19 cellular contexts compared by ENCODE assay signal in genomic region chr9:124693403-124693802, GRCh38.
"Had no signal": no experiment of that assay in that cellular context is flagged by ENCODE, and none has a peak within 500 bp of the region (broad histone marks: within the 10 kb centered on the region; RNA-seq: fewer than 3 reads in every experiment).

No MANE protein-coding gene starts in this region.

- H3K9me3 ChIP-seq: esophagus squamous epithelium, mucosa of descending colon, testis had no signal

- H3K4me1 ChIP-seq: esophagus squamous epithelium, testis had no signal

- H3K27ac Mint-ChIP-seq: activated CD8-positive, alpha-beta memory T cell treated with anti-CD3 and anti-CD28 coated beads, Interleukin-2, amount 10 ng/mL, durations not matched to agents 7 days and 5 days; activated T-cell treated with anti-CD3 and anti-CD28 coated beads, Interleukin-2, amount 50 U/mL, for 24 hours; naive thymus-derived CD8-positive, alpha-beta T cell; stimulated activated naive CD8-positive, alpha-beta T cell treated with anti-CD3 and anti-CD28 coated beads, Interleukin-15, amount 100 ng/mL, for 72 hours had no signal

- H3K4me1 Mint-ChIP-seq: activated CD8-positive, alpha-beta memory T cell treated with anti-CD3 and anti-CD28 coated beads, Interleukin-2, amount 10 ng/mL, durations not matched to agents 7 days and 5 days; naive thymus-derived CD8-positive, alpha-beta T cell; stimulated activated naive CD8-positive, alpha-beta T cell treated with anti-CD3 and anti-CD28 coated beads, Interleukin-15, amount 100 ng/mL, for 72 hours had no signal

- H3K36me3 Mint-ChIP-seq: activated CD8-positive, alpha-beta memory T cell treated with anti-CD3 and anti-CD28 coated beads, Interleukin-2, amount 10 ng/mL, durations not matched to agents 7 days and 5 days; naive thymus-derived CD8-positive, alpha-beta T cell had no signal

- DNase-seq: activated CD4-positive, alpha-beta T cell treated with anti-CD3 and anti-CD28 coated beads, Interleukin-2, amount 50 U/mL, for 48 hours; activated CD4-positive, CD25-positive, alpha-beta regulatory T cell treated with anti-CD3 and anti-CD28 coated beads, Interleukin-2, amount 50 U/mL, for 72 hours; activated CD8-positive, alpha-beta memory T cell treated with anti-CD3 and anti-CD28 coated beads, Interleukin-2, amount 10 ng/mL, durations not matched to agents 7 days and 5 days; activated gamma-delta T cell; activated T-cell treated with anti-CD3 and anti-CD28 coated beads, Interleukin-2, amount 50 U/mL, for 24 hours; aorta; esophagus squamous epithelium; foreskin fibroblast; glutamatergic neuron; immature natural killer cell; left cardiac atrium; mucosa of descending colon; naive thymus-derived CD8-positive, alpha-beta T cell; occipital lobe; stimulated activated CD4-positive, alpha-beta T cell treated with anti-CD3 and anti-CD28 coated beads, Interleukin-4, amount 100 ng/mL, for 4 hours; stimulated activated naive CD8-positive, alpha-beta T cell treated with anti-CD3 and anti-CD28 coated beads, Interleukin-15, amount 100 ng/mL, for 72 hours; testis had no signal

- H3K4me3 Mint-ChIP-seq: activated CD8-positive, alpha-beta memory T cell treated with anti-CD3 and anti-CD28 coated beads, Interleukin-2, amount 10 ng/mL, durations not matched to agents 7 days and 5 days; activated T-cell treated with anti-CD3 and anti-CD28 coated beads, Interleukin-2, amount 50 U/mL, for 24 hours; immature natural killer cell; naive thymus-derived CD8-positive, alpha-beta T cell; stimulated activated naive CD8-positive, alpha-beta T cell treated with anti-CD3 and anti-CD28 coated beads, Interleukin-15, amount 100 ng/mL, for 72 hours had no signal

- H3K4me3 ChIP-seq: esophagus squamous epithelium, lung, mucosa of descending colon, testis had no signal

- H3K27ac ChIP-seq: esophagus squamous epithelium, testis had no signal

- H3K36me3 ChIP-seq: esophagus squamous epithelium had no signal

- FAIRE-seq: bronchial epithelial cell had no signal

- H3K27me3 ChIP-seq: esophagus squamous epithelium, testis had no signal

- H3K27me3 Mint-ChIP-seq: activated T-cell treated with anti-CD3 and anti-CD28 coated beads, Interleukin-2, amount 50 U/mL, for 24 hours; stimulated activated naive CD8-positive, alpha-beta T cell treated with anti-CD3 and anti-CD28 coated beads, Interleukin-15, amount 100 ng/mL, for 72 hours had no signal

- ATAC-seq: activated CD8-positive, alpha-beta memory T cell treated with anti-CD3 and anti-CD28 coated beads, Interleukin-2, amount 10 ng/mL, durations not matched to agents 7 days and 5 days; left cardiac atrium; mucosa of descending colon; naive thymus-derived CD8-positive, alpha-beta T cell; stimulated activated naive CD8-positive, alpha-beta T cell treated with anti-CD3 and anti-CD28 coated beads, Interleukin-15, amount 100 ng/mL, for 72 hours had no signal

- H3K9me3 Mint-ChIP-seq: activated T-cell treated with anti-CD3 and anti-CD28 coated beads, Interleukin-2, amount 50 U/mL, for 24 hours; immature natural killer cell; naive thymus-derived CD8-positive, alpha-beta T cell; stimulated activated naive CD8-positive, alpha-beta T cell treated with anti-CD3 and anti-CD28 coated beads, Interleukin-15, amount 100 ng/mL, for 72 hours had no signal
